ENCODE assay signal across 8 cellular contexts in the genomic region with DNA sequence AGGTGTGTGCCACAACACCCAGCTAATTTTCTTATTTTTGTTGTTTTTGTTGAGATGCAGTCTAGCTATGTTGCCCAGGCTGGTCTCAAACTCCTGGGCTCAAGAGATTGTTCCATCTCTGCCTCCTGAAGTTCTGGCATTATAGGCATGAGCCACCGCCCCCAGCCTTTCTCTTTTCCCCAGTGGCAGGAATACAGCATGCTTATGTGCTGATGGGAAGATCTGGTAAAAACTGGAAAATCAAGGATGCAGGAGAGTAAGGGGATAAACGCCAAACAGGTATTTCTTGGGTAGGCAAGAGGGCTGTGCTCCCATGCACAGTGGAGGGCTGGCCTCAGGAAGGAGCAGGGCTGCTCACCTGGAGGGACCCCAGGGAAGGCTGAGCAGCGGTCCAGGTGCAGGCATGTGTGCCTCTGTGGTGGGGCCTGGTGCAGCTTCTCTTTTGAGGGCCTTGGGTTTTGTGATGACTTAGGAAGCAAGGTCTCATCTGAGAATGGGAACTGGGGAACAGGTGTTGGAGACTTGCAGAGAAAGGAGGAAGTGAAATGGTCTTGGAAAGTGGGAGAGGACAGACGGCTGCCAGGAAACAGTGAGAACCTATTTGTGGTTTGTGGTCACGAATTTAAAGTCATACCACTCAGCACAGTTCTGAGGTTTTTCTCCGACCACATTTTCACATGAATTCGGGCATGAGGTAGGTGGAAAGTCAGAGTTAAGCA.
DNase-seq lines count a peak whose midpoint lies in the region; ATAC-seq, FAIRE-seq and TF ChIP-seq lines count a peak whose summit lies in the region.

No MANE protein-coding gene starts in this region.

- ATAC-seq in GM19395 (IDR thresholded peaks at IDR 0.05; ENCODE audit: unreplicated experiment) (peak; percentile 83), HG03378 (IDR thresholded peaks at IDR 0.05; ENCODE audit: unreplicated experiment) (peak; percentile 85), sciatic nerve (no peak)

- CTCF ChIA-PET in Calu3 (lab: Charles Lee): no interaction called here

- H3K4me1 ChIP-seq in small intestine (ENCODE audit: control insufficient read depth in 2 of 2, insufficient read depth in 1 of 2, low read depth in 1 of 2, low read length in 1 of 2): no peaks in the 10 kb centered on the region

- peaks cover 21% of the 10 kb centered on the region for H3K4me1 Mint-ChIP-seq in Calu3 (ENCODE audit: low read depth, unreplicated experiment)

- BruUV-seq in Calu3 (replicated peaks; lab: Mats Ljungman, UMichigan): no TSS peak

- no peak for DNase-seq in Calu3
- DNase-seq in UCSD-AML1 (lab: John Stamatoyannopoulos, UW; ENCODE audit: unreplicated experiment): peak; percentile 34
- peak; percentile 3 for DNase-seq in small intestine
- DNase-seq in sciatic nerve (ENCODE audit: low spot score): no peak
- DNase-seq in AG20443 (ENCODE audit: low spot score): no peak
- no peak for DNase-seq in ecto neural progenitor cell (ENCODE audit: low spot score)

- peaks cover 0 to 3% of the 10 kb centered on the region in 2 donors for H3K27me3 ChIP-seq in small intestine (ENCODE audit: control insufficient read depth in 2 of 2, insufficient read depth in 2 of 2, low read length in 2 of 2)

- peak overlapping the region; percentile 3 for H3K4me3 Mint-ChIP-seq in Calu3 (ENCODE audit: low read depth, unreplicated experiment)

- no peak for TF ChIP-seq CTCF in Calu3 (IDR thresholded peaks at IDR 0.05; ENCODE audit: unreplicated experiment)

- peaks cover 4% of the 10 kb centered on the region for H3K9me3 Mint-ChIP-seq in Calu3 (ENCODE audit: low read depth, unreplicated experiment)

- FAIRE-seq in small intestine (lab: Jason Lieb, UNC): no peak

- no peak overlapping the region for H3K27ac ChIP-seq in small intestine (ENCODE audit: low read depth in 1 of 2, low read length in 1 of 2)

- no peak overlapping the region for H3K4me3 ChIP-seq in small intestine (ENCODE audit: low read depth in 1 of 2, low read length in 2 of 2)

- no peaks in the 10 kb centered on the region for H3K36me3 Mint-ChIP-seq in Calu3 (ENCODE audit: insufficient read depth, unreplicated experiment)

- H3K9me3 ChIP-seq in small intestine (ENCODE audit: control insufficient read depth, low read depth): no peaks in the 10 kb centered on the region

- intact Hi-C loops in Calu3 (cut with micrococcal nuclease; ENCODE audit: unreplicated experiment) (no loop called here), sciatic nerve (cut with DNase I) (no loop called here)

- H3K27me3 Mint-ChIP-seq in Calu3 (ENCODE audit: unreplicated experiment): peaks cover 9% of the 10 kb centered on the region

- peak overlapping the region; percentile 15 for H3K27ac Mint-ChIP-seq in Calu3 (ENCODE audit: unreplicated experiment)

- 58 to 75% (median 61%) methylated on average over 7 of the region's 7 CpGs for WGBS in small intestine, 3 donors

- H3K36me3 ChIP-seq in small intestine (ENCODE audit: control insufficient read depth in 2 of 2, insufficient read depth in 2 of 2, low read length in 2 of 2): no peaks in the 10 kb centered on the region

Comparison
In these comparisons a context has a peak if more than half of its experiments do, and no peak if none do; other contexts are left out.
1. DNase-seq: peak in UCSD-AML1 (single experiment) and small intestine (single experiment); none in Calu3 (single experiment), sciatic nerve (single experiment), AG20443 (single experiment) and ecto neural progenitor cell (single experiment).